Comparison of ENCODE assay signal across 8 cellular contexts in the genomic region with DNA sequence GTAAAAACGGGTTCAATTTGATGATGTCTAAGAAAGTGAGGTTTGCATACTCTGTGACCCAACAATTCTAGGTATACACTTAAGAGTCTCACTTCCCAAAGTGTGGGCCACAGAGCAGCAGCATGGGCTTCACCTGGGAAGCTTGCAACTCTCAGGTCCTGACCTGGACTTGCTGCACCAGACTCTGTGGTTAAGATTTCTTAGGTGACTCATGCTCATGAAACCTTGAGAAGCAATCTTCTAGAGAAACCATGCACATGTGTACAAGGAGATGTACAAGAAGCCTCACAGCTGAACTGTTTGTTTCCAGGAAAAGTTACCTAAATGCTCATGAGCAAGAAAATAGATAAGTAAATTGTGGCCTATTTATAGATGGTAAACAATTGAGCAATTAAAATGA. TPM values are rescaled to one million over a fixed set of nuclear protein-coding genes. Genes with fewer than 3 reads are reported as not detected.
A peak's percentile ranks its signal among the peaks of the same experiment; 100 is the strongest.
DNase-seq lines count a peak whose midpoint lies in the region; ATAC-seq and TF ChIP-seq lines count a peak whose summit lies in the region.

No MANE protein-coding gene starts in this region.

- H3K27ac ChIP-seq in ascending aorta, result no peak overlapping the region

- H3K4me1 ChIP-seq in ascending aorta, result no peaks in the 10 kb centered on the region

- no peak for TF ChIP-seq CTCF in fibroblast of pulmonary artery (IDR thresholded peaks at IDR 0.05; ENCODE audit: low read length, missing control alignments)
- TF ChIP-seq CTCF in ascending aorta (IDR thresholded peaks at IDR 0.05), result no peak

- no peaks in the 10 kb centered on the region for H3K9me3 ChIP-seq in ascending aorta

- H3K27me3 ChIP-seq in ascending aorta, result no peaks in the 10 kb centered on the region

- H3K4me3 ChIP-seq in fibroblast of pulmonary artery (replicated peaks; ENCODE audit: low read depth, low read length) (no peak overlapping the region), ascending aorta (no peak overlapping the region)

- ATAC-seq in GM18499 (IDR thresholded peaks at IDR 0.05; ENCODE audit: insufficient read depth, unreplicated experiment) (peak; percentile 97), GM21526 (IDR thresholded peaks at IDR 0.05; ENCODE audit: low FRiP score, unreplicated experiment) (peak; percentile 91), HG03575 (IDR thresholded peaks at IDR 0.05; ENCODE audit: extremely low read depth, insufficient number of reproducible peaks, low FRiP score, unreplicated experiment) (peak; percentile 95), Right ventricle myocardium inferior (no peak)

- H3K36me3 ChIP-seq in ascending aorta, result peaks cover 3 to 24% of the 10 kb centered on the region in 2 donors

- intact Hi-C loops in Right ventricle myocardium inferior (cut with DNase I), result loop anchor here (5.0 kb wide), 2 partner anchors 223 to 243 kb away; no protein-coding TSS in a partner anchor
- intact Hi-C loops in ascending aorta (cut with DNase I), result no loop called here

- DNase-seq in fibroblast of pulmonary artery (ENCODE audit: low read depth), result peak; percentile 41
- DNase-seq in Right ventricle myocardium inferior (ENCODE audit: missing footprints), result no peak
- no peak for DNase-seq in activated gamma-delta T cell (lab: John Stamatoyannopoulos, UW)
- DNase-seq in ascending aorta (ENCODE audit: low spot score in 2 of 2), result no peak
- DNase-seq in stimulated activated naive CD4-positive, alpha-beta T cell (lab: John Stamatoyannopoulos, UW), result no peak

RNA-seq across cellular contexts. Expression of a gene that starts 30.0 kb away (rescaled TPM):
- total RNA-seq in Right ventricle myocardium inferior (55.5 TPM), ascending aorta (30.5 TPM)

RNA-seq across cellular contexts. Expression of a gene that starts 43.8 kb away (rescaled TPM):
- total RNA-seq in Right ventricle myocardium inferior (10.3 TPM), ascending aorta (8.5 TPM)

RNA-seq across cellular contexts. Expression of a gene that starts 44.0 kb away (rescaled TPM):
- 22.7 TPM for total RNA-seq in Right ventricle myocardium inferior
- total RNA-seq in ascending aorta, result 2.0 TPM
